In the genomic region with DNA sequence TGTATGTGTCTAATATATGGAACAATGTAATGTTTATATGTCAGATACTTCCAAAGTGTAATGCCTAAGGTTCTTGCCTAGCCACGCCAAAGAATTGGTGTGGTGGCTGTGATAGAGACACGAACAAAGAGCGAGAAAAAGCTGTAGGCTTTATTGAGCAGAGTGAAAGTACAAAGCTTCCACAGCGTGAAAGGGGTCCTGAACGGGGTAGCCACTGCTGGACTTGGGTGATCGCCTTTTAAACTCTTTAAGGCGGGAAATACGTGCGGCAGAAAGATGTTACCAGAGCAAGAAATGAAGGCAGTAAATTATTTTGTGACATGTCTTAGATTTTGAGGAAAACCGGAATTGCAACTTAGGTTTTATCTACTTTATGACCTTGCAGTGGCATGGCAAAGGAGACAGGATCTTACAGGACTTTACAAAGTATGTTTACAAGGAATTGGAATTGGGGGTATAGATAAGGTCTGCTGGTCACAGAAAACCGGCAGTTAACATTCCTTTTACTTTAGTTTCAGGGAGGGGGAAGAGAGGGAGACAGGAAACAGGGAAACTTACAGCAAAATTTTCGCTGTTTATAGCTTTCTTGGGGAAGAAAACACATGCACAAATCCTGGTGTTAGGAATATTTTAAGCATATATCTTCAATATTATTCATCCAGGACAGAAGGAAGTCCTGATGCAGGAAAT, we compare ENCODE assay signal across 8 cellular contexts.
DNase-seq lines count a peak whose midpoint lies in the region; ATAC-seq and TF ChIP-seq lines count a peak whose summit lies in the region.
"Not testable (repeated sequence)": the region's sequence is repeated elsewhere in the genome, so short reads cannot be mapped to it uniquely, and the experiment has no call there.

No MANE protein-coding gene starts in this region.

- not testable (repeated sequence) for H3K4me3 Mint-ChIP-seq in endodermal cell, neural progenitor cell

- H3K27ac Mint-ChIP-seq in endodermal cell = peak overlapping the region; percentile 85
- not testable (repeated sequence) for H3K27ac Mint-ChIP-seq in neural progenitor cell

- TF ChIP-seq CTCF in PC-3 (conservative IDR thresholded peaks at IDR 0.05; ENCODE audit: low read depth, low read length); endodermal cell (conservative IDR thresholded peaks at IDR 0.05); neural progenitor cell (IDR thresholded peaks at IDR 0.05); spleen (IDR thresholded peaks at IDR 0.05 in 8 of 11, conservative IDR thresholded peaks at IDR 0.05 in 3 of 11): not testable (repeated sequence)

- not testable (repeated sequence) for H3K4me3 ChIP-seq in PC-3 (ENCODE audit: low read length); endodermal cell (ENCODE audit: low read length); neural progenitor cell; spleen

- not testable (repeated sequence) for H3K9me3 Mint-ChIP-seq in endodermal cell, neural progenitor cell

- H3K27ac ChIP-seq in PC-3 (ENCODE audit: low read length); endodermal cell (ENCODE audit: low read depth, low read length); neural progenitor cell: not testable (repeated sequence)
- peak overlapping the region in 7 of 8 donors; percentile 0 to 63 (median 24) for H3K27ac ChIP-seq in spleen

- not testable (repeated sequence) for H3K79me2 ChIP-seq in PC-3 (ENCODE audit: low read length); neural progenitor cell (ENCODE audit: low read depth)

- H2AFZ ChIP-seq in PC-3 (ENCODE audit: low read length); neural progenitor cell (replicated peaks): not testable (repeated sequence)

- H3K4me1 Mint-ChIP-seq in endodermal cell = peaks cover 21% of the 10 kb centered on the region
- H3K4me1 Mint-ChIP-seq in neural progenitor cell = peaks cover 29% of the 10 kb centered on the region

- not testable (repeated sequence) for H3K9me3 ChIP-seq in PC-3 (ENCODE audit: low read length); endodermal cell (ENCODE audit: control insufficient read depth, low read length); neural progenitor cell (ENCODE audit: low read depth); spleen

- H3K36me3 Mint-ChIP-seq in endodermal cell (ENCODE audit: low read depth); neural progenitor cell: not testable (repeated sequence)

- H4K20me1 ChIP-seq in PC-3 (ENCODE audit: low read length); neural progenitor cell (ENCODE audit: low read depth): not testable (repeated sequence)

- intact Hi-C loops in PC-3 (cut with micrococcal nuclease); spleen (cut with DNase I; ENCODE audit: low total_unique reads): not testable (repeated sequence)

- POLR2A ChIA-PET in PC-3 (lab: Charles Lee; ENCODE audit: unreplicated experiment) = interaction anchor here (0.6 kb wide), 1 partner anchor 9 kb away, joined by 3 read pairs; no protein-coding TSS in a partner anchor

- CTCF ChIA-PET in PC-3 (lab: Charles Lee) = not testable (repeated sequence)

- not testable (repeated sequence) for H3K27me3 Mint-ChIP-seq in endodermal cell (ENCODE audit: insufficient read depth); neural progenitor cell (ENCODE audit: insufficient read depth, low read depth)

- DNase-seq in A172 (ENCODE audit: low spot score) (peak; percentile 11), HS-5 (ENCODE audit: low read depth) (peak; percentile 9), PC-3 (peak; percentile 11), hepatic stellate cell (ENCODE audit: low spot score) (peak; percentile 2), left kidney (ENCODE audit: low read depth, low spot score) (peak; percentile 78), neural progenitor cell (ENCODE audit: low spot score) (peak; percentile 9)
- not testable (repeated sequence) for DNase-seq in endodermal cell, spleen

- H3K9me2 ChIP-seq in PC-3 (replicated peaks; ENCODE audit: low read length) = not testable (repeated sequence)

- not testable (repeated sequence) for H3F3A ChIP-seq in PC-3 (ENCODE audit: low read length, unreplicated experiment)
- peaks cover 22% of the 10 kb centered on the region for H3F3A ChIP-seq in neural progenitor cell (ENCODE audit: low read depth)

- H3K36me3 ChIP-seq in PC-3 (ENCODE audit: low read depth, low read length); endodermal cell (ENCODE audit: control insufficient read depth, insufficient read depth, low read length); neural progenitor cell; spleen: not testable (repeated sequence)

- not testable (repeated sequence) for H3K27me3 ChIP-seq in PC-3 (ENCODE audit: low read length); endodermal cell (ENCODE audit: control insufficient read depth, insufficient read depth, low read length, poor library complexity, severe bottlenecking); neural progenitor cell; spleen (replicated peaks in 1 of 7)

- peak overlapping the region; percentile 26; the same call in 1 of the 2 replicates for H3K4me2 ChIP-seq in PC-3 (ENCODE audit: low read length)
- not testable (repeated sequence) for H3K4me2 ChIP-seq in neural progenitor cell

- TF ChIP-seq POLR2A in spleen (IDR thresholded peaks at IDR 0.05) = not testable (repeated sequence)

- not testable (repeated sequence) for H3K4me1 ChIP-seq in PC-3 (ENCODE audit: insufficient read depth, low read length); endodermal cell (ENCODE audit: control insufficient read depth, insufficient read depth, low read length); spleen
- H3K4me1 ChIP-seq in neural progenitor cell = peaks cover 19% of the 10 kb centered on the region

- not testable (repeated sequence) for BruUV-seq in PC-3 (replicated peaks; lab: Mats Ljungman, UMichigan)

- not testable (repeated sequence) for H3K9ac ChIP-seq in PC-3 (ENCODE audit: low read length); endodermal cell (ENCODE audit: extremely low read depth, low read length, poor library complexity, severe bottlenecking); neural progenitor cell

- WGBS in endodermal cell (ENCODE audit: insufficient coverage in 1 of 2, insufficient read length in 1 of 2), 2 experiments = 88 to 96% methylated on average over 10 to 12 of the region's 12 CpGs
- WGBS in spleen, 5 donors = 63 to 79% (median 74%) methylated on average over 12 of the region's 12 CpGs

- peak; percentile 33; the same call in 1 of the 2 replicates for ATAC-seq in PC-3
